8 cellular contexts compared by ENCODE assay signal in genomic region chr12:51591020-51591901, GRCh38. TPM values are rescaled to one million over a fixed set of nuclear protein-coding genes. Genes with fewer than 3 reads are reported as not detected.
DNase-seq lines count a peak whose midpoint lies in the region; ATAC-seq, FAIRE-seq and TF ChIP-seq lines count a peak whose summit lies in the region.

SCN8A (plus strand) TSS chr12:51591233; CDS start chr12:51662818, 71,585 bp downstream.

- no peak for TF ChIP-seq POLR2A in uterus (IDR thresholded peaks at IDR 0.05)

- no peak for FAIRE-seq in D721Med (lab: Jason Lieb, UNC)

- DNase-seq in D721Med (ENCODE audit: insufficient read length, low spot score) = peak; percentile 32
- DNase-seq in NT2/D1 (ENCODE audit: low read depth, low spot score) = peak; percentile 63
- DNase-seq in activated gamma-delta T cell treated with Interleukin-2 at 50 U/mL for 16 hours = peak; percentile 22
- DNase-seq in foreskin keratinocyte = peak in 1 of 2 donors; percentile 22
- DNase-seq in nucleus accumbens (lab: John Stamatoyannopoulos, UW) = peak in 42 of 56 donors; percentile 15 to 76 (median 58)
- peak in 1 of 2 donors; percentile 14 for DNase-seq in uterus

- TF ChIP-seq CTCF in D721Med (IDR thresholded peaks at IDR 0.05; ENCODE audit: insufficient read depth, missing control alignments) (no peak), foreskin keratinocyte (conservative IDR thresholded peaks at IDR 0.05) (no peak), uterus (IDR thresholded peaks at IDR 0.05) (no peak)

- H3K27ac ChIP-seq in foreskin keratinocyte (no peak within 1 kb of the TSS), uterus (no peak within 1 kb of the TSS)

- no peaks in the 10 kb centered on the region for H3K4me1 ChIP-seq in NT2/D1 (ENCODE audit: insufficient read depth, insufficient read length)
- H3K4me1 ChIP-seq in foreskin keratinocyte = no peaks in the 10 kb centered on the region
- peaks cover 0 to 3% of the 10 kb centered on the region in 2 donors for H3K4me1 ChIP-seq in uterus

- intact Hi-C loops in uterus (cut with DNase I; ENCODE audit: low total_unique reads) = no loop called here

- H3K36me3 ChIP-seq in NT2/D1 (ENCODE audit: insufficient read depth, insufficient read length, low read length) (no peaks in the 10 kb centered on the region), uterus (no peaks in the 10 kb centered on the region)

- H3K9me3 ChIP-seq in NT2/D1 (ENCODE audit: insufficient read depth, low read length) = no peaks in the 10 kb centered on the region
- H3K9me3 ChIP-seq in uterus = no peaks in the 10 kb centered on the region

- H3K27me3 ChIP-seq in NT2/D1 (ENCODE audit: insufficient read depth, insufficient read length) (peaks cover 17% of the 10 kb centered on the region), foreskin keratinocyte (peaks cover 50% of the 10 kb centered on the region), uterus (no peaks in the 10 kb centered on the region)

- H3K4me3 ChIP-seq in NT2/D1 (ENCODE audit: insufficient read length, low read depth) (peak within 1 kb of the TSS; percentile 89), uterus (peak within 1 kb of the TSS; percentile 16 to 65)

- peak within 1 kb of the TSS; percentile 91 for H3K9ac ChIP-seq in NT2/D1 (ENCODE audit: insufficient read length, low read depth)

- ATAC-seq in HG02678 (IDR thresholded peaks at IDR 0.05; ENCODE audit: unreplicated experiment) = peak; percentile 30
- ATAC-seq in foreskin keratinocyte = peak; percentile 61
- ATAC-seq in GM18858 (IDR thresholded peaks at IDR 0.05; ENCODE audit: unreplicated experiment) = no peak

RNA-seq across cellular contexts. Expression of gene SCN8A, which starts in this region (rescaled TPM):
- total RNA-seq in foreskin keratinocyte (1.3 and 6.1 TPM in 2 replicates), uterus (1 to 10 TPM in 3 of 4 donors, not detected in 1; 1.3 to 6.7 (median 3.0) TPM)
- 0.16 and 0.49 TPM in 2 replicates for polyA plus RNA-seq in foreskin keratinocyte
